ENCODE assay signal across 1 cellular context in genomic region chr16:89308391-89309333, GRCh38.
TF ChIP-seq lines count a peak whose summit lies in the region.

No MANE protein-coding gene starts in this region.

TF ChIP-seq in HepG2, 621 proteins besides CTCF, POLR2A, EP300 and RAD21 (continued from another document and continues in another):
- TF ChIP-seq ZBTB2 (CRISPR knock-in tag; IDR thresholded peaks at IDR 0.05; ENCODE audit: low read depth) (no peak), ZNF546 (CRISPR knock-in tag; conservative IDR thresholded peaks at IDR 0.05) (no peak), PAX8 (CRISPR knock-in tag; IDR thresholded peaks at IDR 0.05; ENCODE audit: borderline replicate concordance) (no peak), ZMYM3 (CRISPR knock-in tag; IDR thresholded peaks at IDR 0.05) (no peak), ZBTB10 (CRISPR knock-in tag; IDR thresholded peaks at IDR 0.05; ENCODE audit: borderline replicate concordance) (no peak), TMF1 (CRISPR knock-in tag; IDR thresholded peaks at IDR 0.05; ENCODE audit: low read depth) (no peak), ZNF674 (CRISPR knock-in tag; IDR thresholded peaks at IDR 0.05; ENCODE audit: low read depth) (0 out of 2 replicates have a peak, but pooled peaks have one; percentile 75), AGO1 (IDR thresholded peaks at IDR 0.05; ENCODE audit: low read depth, low read length, poor library complexity, severe bottlenecking) (no peak), ZNF251 (CRISPR knock-in tag; IDR thresholded peaks at IDR 0.05) (no peak), GMEB1 (CRISPR knock-in tag; IDR thresholded peaks at IDR 0.05; ENCODE audit: borderline replicate concordance) (no peak), ZMYM4 (CRISPR knock-in tag; IDR thresholded peaks at IDR 0.05) (no peak), RBM22 (optimal IDR thresholded peaks at IDR 0.05; ENCODE audit: low read length) (peak; percentile 14), RBAK (CRISPR knock-in tag; IDR thresholded peaks at IDR 0.05) (no peak), PITX1 (CRISPR knock-in tag; IDR thresholded peaks at IDR 0.05) (0 out of 2 replicates have a peak, but pooled peaks have one; percentile 24), ADNP (CRISPR knock-in tag; IDR thresholded peaks at IDR 0.05) (no peak), SOX5 (CRISPR knock-in tag; IDR thresholded peaks at IDR 0.05; ENCODE audit: borderline replicate concordance) (no peak), ZNF530 (CRISPR knock-in tag; IDR thresholded peaks at IDR 0.05; ENCODE audit: low read depth) (no peak), SMC3 (IDR thresholded peaks at IDR 0.05; ENCODE audit: low read length) (peak; percentile 32; the same call in 1 of the 2 replicates), POLR2AphosphoS5 (IDR thresholded peaks at IDR 0.05; ENCODE audit: low read depth, low read length) (no peak), KLF6 (CRISPR knock-in tag; IDR thresholded peaks at IDR 0.05) (no peak), JUNB (CRISPR knock-in tag; IDR thresholded peaks at IDR 0.05; ENCODE audit: borderline replicate concordance) (no peak), MIER2 (CRISPR knock-in tag; IDR thresholded peaks at IDR 0.05) (no peak), ZHX1 (CRISPR knock-in tag; IDR thresholded peaks at IDR 0.05; ENCODE audit: low read depth) (peak; percentile 27; the same call in 1 of the 2 replicates), ZNF292 (CRISPR knock-in tag; IDR thresholded peaks at IDR 0.05; ENCODE audit: borderline replicate concordance, low read depth) (no peak), ZNF281 (CRISPR knock-in tag; IDR thresholded peaks at IDR 0.05; ENCODE audit: borderline replicate concordance) (no peak), ATRX (CRISPR knock-in tag; IDR thresholded peaks at IDR 0.05; ENCODE audit: borderline replicate concordance) (no peak), TBL1XR1 (IDR thresholded peaks at IDR 0.05; ENCODE audit: borderline replicate concordance, low read length, partially characterized antibody) (no peak), FOXA3 (CRISPR knock-in tag; IDR thresholded peaks at IDR 0.05) (no peak), ARNTL (CRISPR knock-in tag; IDR thresholded peaks at IDR 0.05) (no peak), WIZ (CRISPR knock-in tag; IDR thresholded peaks at IDR 0.05) (no peak), SP4 (CRISPR knock-in tag; IDR thresholded peaks at IDR 0.05) (no peak)
- TF ChIP-seq, protein P1, sequence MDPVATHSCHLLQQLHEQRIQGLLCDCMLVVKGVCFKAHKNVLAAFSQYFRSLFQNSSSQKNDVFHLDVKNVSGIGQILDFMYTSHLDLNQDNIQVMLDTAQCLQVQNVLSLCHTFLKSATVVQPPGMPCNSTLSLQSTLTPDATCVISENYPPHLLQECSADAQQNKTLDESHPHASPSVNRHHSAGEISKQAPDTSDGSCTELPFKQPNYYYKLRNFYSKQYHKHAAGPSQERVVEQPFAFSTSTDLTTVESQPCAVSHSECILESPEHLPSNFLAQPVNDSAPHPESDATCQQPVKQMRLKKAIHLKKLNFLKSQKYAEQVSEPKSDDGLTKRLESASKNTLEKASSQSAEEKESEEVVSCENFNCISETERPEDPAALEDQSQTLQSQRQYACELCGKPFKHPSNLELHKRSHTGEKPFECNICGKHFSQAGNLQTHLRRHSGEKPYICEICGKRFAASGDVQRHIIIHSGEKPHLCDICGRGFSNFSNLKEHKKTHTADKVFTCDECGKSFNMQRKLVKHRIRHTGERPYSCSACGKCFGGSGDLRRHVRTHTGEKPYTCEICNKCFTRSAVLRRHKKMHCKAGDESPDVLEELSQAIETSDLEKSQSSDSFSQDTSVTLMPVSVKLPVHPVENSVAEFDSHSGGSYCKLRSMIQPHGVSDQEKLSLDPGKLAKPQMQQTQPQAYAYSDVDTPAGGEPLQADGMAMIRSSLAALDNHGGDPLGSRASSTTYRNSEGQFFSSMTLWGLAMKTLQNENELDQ (CRISPR knock-in tag; IDR thresholded peaks at IDR 0.05; ENCODE audit: borderline replicate concordance), result no peak
- TF ChIP-seq, protein P2, sequence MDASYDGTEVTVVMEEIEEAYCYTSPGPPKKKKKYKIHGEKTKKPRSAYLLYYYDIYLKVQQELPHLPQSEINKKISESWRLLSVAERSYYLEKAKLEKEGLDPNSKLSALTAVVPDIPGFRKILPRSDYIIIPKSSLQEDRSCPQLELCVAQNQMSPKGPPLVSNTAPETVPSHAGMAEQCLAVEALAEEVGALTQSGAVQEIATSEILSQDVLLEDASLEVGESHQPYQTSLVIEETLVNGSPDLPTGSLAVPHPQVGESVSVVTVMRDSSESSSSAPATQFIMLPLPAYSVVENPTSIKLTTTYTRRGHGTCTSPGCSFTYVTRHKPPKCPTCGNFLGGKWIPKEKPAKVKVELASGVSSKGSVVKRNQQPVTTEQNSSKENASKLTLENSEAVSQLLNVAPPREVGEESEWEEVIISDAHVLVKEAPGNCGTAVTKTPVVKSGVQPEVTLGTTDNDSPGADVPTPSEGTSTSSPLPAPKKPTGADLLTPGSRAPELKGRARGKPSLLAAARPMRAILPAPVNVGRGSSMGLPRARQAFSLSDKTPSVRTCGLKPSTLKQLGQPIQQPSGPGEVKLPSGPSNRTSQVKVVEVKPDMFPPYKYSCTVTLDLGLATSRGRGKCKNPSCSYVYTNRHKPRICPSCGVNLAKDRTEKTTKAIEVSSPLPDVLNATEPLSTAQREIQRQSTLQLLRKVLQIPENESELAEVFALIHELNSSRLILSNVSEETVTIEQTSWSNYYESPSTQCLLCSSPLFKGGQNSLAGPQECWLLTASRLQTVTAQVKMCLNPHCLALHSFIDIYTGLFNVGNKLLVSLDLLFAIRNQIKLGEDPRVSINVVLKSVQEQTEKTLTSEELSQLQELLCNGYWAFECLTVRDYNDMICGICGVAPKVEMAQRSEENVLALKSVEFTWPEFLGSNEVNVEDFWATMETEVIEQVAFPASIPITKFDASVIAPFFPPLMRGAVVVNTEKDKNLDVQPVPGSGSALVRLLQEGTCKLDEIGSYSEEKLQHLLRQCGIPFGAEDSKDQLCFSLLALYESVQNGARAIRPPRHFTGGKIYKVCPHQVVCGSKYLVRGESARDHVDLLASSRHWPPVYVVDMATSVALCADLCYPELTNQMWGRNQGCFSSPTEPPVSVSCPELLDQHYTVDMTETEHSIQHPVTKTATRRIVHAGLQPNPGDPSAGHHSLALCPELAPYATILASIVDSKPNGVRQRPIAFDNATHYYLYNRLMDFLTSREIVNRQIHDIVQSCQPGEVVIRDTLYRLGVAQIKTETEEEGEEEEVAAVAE (CRISPR knock-in tag; IDR thresholded peaks at IDR 0.05; ENCODE audit: borderline replicate concordance), result no peak
- TF ChIP-seq, protein P3, sequence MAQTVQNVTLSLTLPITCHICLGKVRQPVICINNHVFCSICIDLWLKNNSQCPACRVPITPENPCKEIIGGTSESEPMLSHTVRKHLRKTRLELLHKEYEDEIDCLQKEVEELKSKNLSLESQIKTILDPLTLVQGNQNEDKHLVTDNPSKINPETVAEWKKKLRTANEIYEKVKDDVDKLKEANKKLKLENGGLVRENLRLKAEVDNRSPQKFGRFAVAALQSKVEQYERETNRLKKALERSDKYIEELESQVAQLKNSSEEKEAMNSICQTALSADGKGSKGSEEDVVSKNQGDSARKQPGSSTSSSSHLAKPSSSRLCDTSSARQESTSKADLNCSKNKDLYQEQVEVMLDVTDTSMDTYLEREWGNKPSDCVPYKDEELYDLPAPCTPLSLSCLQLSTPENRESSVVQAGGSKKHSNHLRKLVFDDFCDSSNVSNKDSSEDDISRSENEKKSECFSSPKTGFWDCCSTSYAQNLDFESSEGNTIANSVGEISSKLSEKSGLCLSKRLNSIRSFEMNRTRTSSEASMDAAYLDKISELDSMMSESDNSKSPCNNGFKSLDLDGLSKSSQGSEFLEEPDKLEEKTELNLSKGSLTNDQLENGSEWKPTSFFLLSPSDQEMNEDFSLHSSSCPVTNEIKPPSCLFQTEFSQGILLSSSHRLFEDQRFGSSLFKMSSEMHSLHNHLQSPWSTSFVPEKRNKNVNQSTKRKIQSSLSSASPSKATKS (CRISPR knock-in tag; IDR thresholded peaks at IDR 0.05), result no peak
- TF ChIP-seq, protein P4, sequence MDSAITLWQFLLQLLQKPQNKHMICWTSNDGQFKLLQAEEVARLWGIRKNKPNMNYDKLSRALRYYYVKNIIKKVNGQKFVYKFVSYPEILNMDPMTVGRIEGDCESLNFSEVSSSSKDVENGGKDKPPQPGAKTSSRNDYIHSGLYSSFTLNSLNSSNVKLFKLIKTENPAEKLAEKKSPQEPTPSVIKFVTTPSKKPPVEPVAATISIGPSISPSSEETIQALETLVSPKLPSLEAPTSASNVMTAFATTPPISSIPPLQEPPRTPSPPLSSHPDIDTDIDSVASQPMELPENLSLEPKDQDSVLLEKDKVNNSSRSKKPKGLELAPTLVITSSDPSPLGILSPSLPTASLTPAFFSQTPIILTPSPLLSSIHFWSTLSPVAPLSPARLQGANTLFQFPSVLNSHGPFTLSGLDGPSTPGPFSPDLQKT (CRISPR knock-in tag; IDR thresholded peaks at IDR 0.05; ENCODE audit: borderline replicate concordance), result no peak
